2 cellular contexts compared by ENCODE assay signal in the genomic region with DNA sequence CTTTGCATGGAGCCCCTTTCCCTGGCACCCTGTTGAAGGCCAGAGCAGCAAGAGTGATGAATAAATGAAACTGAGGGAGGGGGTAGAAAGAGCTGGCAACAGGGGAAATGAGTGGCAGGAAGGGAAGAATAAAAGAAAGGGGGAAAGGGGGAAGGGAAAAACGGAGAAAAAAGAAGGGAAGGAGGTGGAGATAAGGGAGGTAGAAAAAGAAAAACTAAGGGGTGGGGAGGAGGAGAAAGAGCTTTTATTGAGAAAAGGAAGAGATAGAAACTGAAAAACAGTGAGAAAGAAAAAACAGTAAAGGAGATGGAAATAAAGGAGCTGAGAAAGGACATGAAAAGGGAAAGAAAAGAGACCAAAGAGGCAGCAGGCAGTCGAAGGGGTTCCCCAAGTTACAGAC.
TF ChIP-seq lines count a peak whose summit lies in the region.

No MANE protein-coding gene starts in this region.

TF ChIP-seq in SK-N-SH, 30 proteins besides CTCF, POLR2A, EP300 and RAD21:
- TF ChIP-seq FOSL2 (IDR thresholded peaks at IDR 0.05; ENCODE audit: borderline replicate concordance, low read depth), result no peak
- TF ChIP-seq NRF1 (IDR thresholded peaks at IDR 0.05; ENCODE audit: low read depth, low read length), result no peak
- no peak for TF ChIP-seq ELF1 (IDR thresholded peaks at IDR 0.05)
- no peak for TF ChIP-seq EZH2phosphoT487 (IDR thresholded peaks at IDR 0.05; ENCODE audit: borderline replicate concordance, low read depth)
- TF ChIP-seq RFX5 (IDR thresholded peaks at IDR 0.05; ENCODE audit: low read length), result no peak
- TF ChIP-seq, protein P1, sequence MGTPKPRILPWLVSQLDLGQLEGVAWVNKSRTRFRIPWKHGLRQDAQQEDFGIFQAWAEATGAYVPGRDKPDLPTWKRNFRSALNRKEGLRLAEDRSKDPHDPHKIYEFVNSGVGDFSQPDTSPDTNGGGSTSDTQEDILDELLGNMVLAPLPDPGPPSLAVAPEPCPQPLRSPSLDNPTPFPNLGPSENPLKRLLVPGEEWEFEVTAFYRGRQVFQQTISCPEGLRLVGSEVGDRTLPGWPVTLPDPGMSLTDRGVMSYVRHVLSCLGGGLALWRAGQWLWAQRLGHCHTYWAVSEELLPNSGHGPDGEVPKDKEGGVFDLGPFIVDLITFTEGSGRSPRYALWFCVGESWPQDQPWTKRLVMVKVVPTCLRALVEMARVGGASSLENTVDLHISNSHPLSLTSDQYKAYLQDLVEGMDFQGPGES (IDR thresholded peaks at IDR 0.05; ENCODE audit: low read depth, low read length), result no peak
- TF ChIP-seq, protein P2, sequence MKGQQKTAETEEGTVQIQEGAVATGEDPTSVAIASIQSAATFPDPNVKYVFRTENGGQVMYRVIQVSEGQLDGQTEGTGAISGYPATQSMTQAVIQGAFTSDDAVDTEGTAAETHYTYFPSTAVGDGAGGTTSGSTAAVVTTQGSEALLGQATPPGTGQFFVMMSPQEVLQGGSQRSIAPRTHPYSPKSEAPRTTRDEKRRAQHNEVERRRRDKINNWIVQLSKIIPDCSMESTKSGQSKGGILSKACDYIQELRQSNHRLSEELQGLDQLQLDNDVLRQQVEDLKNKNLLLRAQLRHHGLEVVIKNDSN (IDR thresholded peaks at IDR 0.05; ENCODE audit: borderline replicate concordance, low read depth), result no peak
- TF ChIP-seq FOXJ3 (CRISPR knock-in tag; IDR thresholded peaks at IDR 0.05), result no peak
- no peak for TF ChIP-seq FOXM1 (IDR thresholded peaks at IDR 0.05; ENCODE audit: low read depth)
- TF ChIP-seq TEAD4 (IDR thresholded peaks at IDR 0.05; ENCODE audit: borderline replicate concordance, insufficient read depth), result no peak
- no peak for TF ChIP-seq POLR2AphosphoS5 (IDR thresholded peaks at IDR 0.05; ENCODE audit: low read depth, low read length)
- TF ChIP-seq, protein P3, sequence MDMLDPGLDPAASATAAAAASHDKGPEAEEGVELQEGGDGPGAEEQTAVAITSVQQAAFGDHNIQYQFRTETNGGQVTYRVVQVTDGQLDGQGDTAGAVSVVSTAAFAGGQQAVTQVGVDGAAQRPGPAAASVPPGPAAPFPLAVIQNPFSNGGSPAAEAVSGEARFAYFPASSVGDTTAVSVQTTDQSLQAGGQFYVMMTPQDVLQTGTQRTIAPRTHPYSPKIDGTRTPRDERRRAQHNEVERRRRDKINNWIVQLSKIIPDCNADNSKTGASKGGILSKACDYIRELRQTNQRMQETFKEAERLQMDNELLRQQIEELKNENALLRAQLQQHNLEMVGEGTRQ (IDR thresholded peaks at IDR 0.05; ENCODE audit: borderline replicate concordance, low read depth, low read length), result no peak

TF ChIP-seq in SK-N-SH treated with all-trans-retinoic acid at 6 μM for 48 hours, 23 proteins besides CTCF, POLR2A, EP300 and RAD21:
- TF ChIP-seq, protein P4, sequence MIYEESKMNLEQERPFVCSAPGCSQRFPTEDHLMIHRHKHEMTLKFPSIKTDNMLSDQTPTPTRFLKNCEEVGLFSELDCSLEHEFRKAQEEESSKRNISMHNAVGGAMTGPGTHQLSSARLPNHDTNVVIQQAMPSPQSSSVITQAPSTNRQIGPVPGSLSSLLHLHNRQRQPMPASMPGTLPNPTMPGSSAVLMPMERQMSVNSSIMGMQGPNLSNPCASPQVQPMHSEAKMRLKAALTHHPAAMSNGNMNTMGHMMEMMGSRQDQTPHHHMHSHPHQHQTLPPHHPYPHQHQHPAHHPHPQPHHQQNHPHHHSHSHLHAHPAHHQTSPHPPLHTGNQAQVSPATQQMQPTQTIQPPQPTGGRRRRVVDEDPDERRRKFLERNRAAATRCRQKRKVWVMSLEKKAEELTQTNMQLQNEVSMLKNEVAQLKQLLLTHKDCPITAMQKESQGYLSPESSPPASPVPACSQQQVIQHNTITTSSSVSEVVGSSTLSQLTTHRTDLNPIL (CRISPR knock-in tag; IDR thresholded peaks at IDR 0.05; ENCODE audit: low read depth), result no peak
- TF ChIP-seq, protein P5, sequence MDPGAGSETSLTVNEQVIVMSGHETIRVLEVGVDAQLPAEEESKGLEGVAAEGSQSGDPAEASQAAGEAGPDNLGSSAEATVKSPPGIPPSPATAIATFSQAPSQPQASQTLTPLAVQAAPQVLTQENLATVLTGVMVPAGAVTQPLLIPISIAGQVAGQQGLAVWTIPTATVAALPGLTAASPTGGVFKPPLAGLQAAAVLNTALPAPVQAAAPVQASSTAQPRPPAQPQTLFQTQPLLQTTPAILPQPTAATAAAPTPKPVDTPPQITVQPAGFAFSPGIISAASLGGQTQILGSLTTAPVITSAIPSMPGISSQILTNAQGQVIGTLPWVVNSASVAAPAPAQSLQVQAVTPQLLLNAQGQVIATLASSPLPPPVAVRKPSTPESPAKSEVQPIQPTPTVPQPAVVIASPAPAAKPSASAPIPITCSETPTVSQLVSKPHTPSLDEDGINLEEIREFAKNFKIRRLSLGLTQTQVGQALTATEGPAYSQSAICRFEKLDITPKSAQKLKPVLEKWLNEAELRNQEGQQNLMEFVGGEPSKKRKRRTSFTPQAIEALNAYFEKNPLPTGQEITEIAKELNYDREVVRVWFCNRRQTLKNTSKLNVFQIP (CRISPR knock-in tag; IDR thresholded peaks at IDR 0.05; ENCODE audit: borderline replicate concordance, low read depth), result no peak
- no peak for TF ChIP-seq PPARA (CRISPR knock-in tag; IDR thresholded peaks at IDR 0.05; ENCODE audit: borderline replicate concordance)
- TF ChIP-seq RARB (CRISPR knock-in tag; IDR thresholded peaks at IDR 0.05), result no peak
